ENCODE assay signal across 20 cellular contexts in the genomic region with DNA sequence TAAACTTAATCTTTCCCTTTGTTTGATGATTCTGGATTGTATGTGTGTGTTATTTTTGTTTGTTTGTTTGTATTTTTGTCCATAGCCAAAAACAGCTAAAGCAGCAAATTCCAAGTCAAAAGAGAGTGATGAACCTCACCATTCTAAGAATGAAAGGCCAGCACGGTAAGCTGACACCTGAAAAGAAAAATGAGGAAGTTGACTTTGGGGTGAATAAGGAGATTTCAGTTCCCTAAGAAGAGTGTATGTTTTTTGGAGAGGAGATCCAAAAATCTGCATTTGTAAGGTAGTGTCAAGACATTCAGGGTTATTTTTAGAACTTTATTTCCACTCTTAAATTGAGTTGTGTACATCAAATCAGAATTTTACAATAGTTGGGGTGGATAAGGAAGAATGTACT. TPM values are rescaled to one million over a fixed set of nuclear protein-coding genes. Genes with fewer than 3 reads are reported as not detected.
DNase-seq lines count a peak whose midpoint lies in the region; ATAC-seq and TF ChIP-seq lines count a peak whose summit lies in the region.
"Had no signal": no experiment of that assay in that cellular context is flagged by ENCODE, and none has a peak within 500 bp of the region (broad histone marks: within the 10 kb centered on the region; RNA-seq: fewer than 3 reads in every experiment).

No MANE protein-coding gene starts in this region.

- H4K20me1 ChIP-seq in PC-9 (ENCODE audit: insufficient read depth), result no peaks in the 10 kb centered on the region

- H3K27ac ChIP-seq in SK-N-MC (peak overlapping the region; percentile 21; the same call in 1 of the 2 replicates), PC-9 (no peak overlapping the region)
- H3K27ac ChIP-seq: body of pancreas, left lung had no signal

- ATAC-seq in HG03175 (IDR thresholded peaks at IDR 0.05; ENCODE audit: unreplicated experiment), result peak; percentile 46
- peak; percentile 34 to 65 for ATAC-seq in stimulated activated naive B cell treated with anti-CD40 and anti-IgM and Interleukin-4, amounts not matched to agents 10 μg/mL and 1 μg/mL and 100 μg/mL, for 72 hours (replicated peaks)
- ATAC-seq: activated CD8-positive, alpha-beta memory T cell treated with anti-CD3 and anti-CD28 coated beads, Interleukin-2, amount 10 ng/mL, durations not matched to agents 7 days and 5 days; body of pancreas; sciatic nerve; stimulated activated naive CD8-positive, alpha-beta T cell treated with anti-CD3 and anti-CD28 coated beads, Interleukin-15, Interleukin-2, amounts not matched to agents 100 U/mL and 50 U/mL, for 24 hours had no signal

- no peaks in the 10 kb centered on the region for H3K79me2 ChIP-seq in PC-9 (ENCODE audit: low read depth)

- H3K36me3 ChIP-seq in SK-N-MC (ENCODE audit: insufficient read depth, low read length) (peaks cover 45% of the 10 kb centered on the region), PC-9 (ENCODE audit: low read depth) (peaks cover 30% of the 10 kb centered on the region; the same call in 1 of the 2 replicates)

- CTCF ChIA-PET in PC-9 (lab: Charles Lee), result no interaction called here

- H3K9me3 ChIP-seq in SK-N-MC (ENCODE audit: low read depth, low read length), result no peaks in the 10 kb centered on the region
- H3K9me3 ChIP-seq in PC-9 (ENCODE audit: insufficient read depth, low read depth), result no peaks in the 10 kb centered on the region
- H3K9me3 ChIP-seq: body of pancreas, HAP-1, left lung had no signal

- H3K4me1 Mint-ChIP-seq in stimulated activated naive B cell treated with anti-CD40 and anti-IgM and Interleukin-4, amounts not matched to agents 10 μg/mL and 1 μg/mL and 100 μg/mL, for 72 hours, result peaks cover 16 to 38% of the 10 kb centered on the region in 2 donors
- H3K4me1 Mint-ChIP-seq: activated CD8-positive, alpha-beta memory T cell treated with anti-CD3 and anti-CD28 coated beads, Interleukin-2, amount 10 ng/mL, durations not matched to agents 7 days and 5 days had no signal

- no peak overlapping the region for H2AFZ ChIP-seq in PC-9

- DNase-seq in NOMO-1 treated with DMSO at 0.1 percent for 48 hours (lab: John Stamatoyannopoulos, UW; ENCODE audit: unreplicated experiment) (peak; percentile 11), NOMO-1 treated with dmso at 0.1 percent for 144 hours (lab: John Stamatoyannopoulos, UW; ENCODE audit: unreplicated experiment) (no peak), SK-N-MC (ENCODE audit: low read depth, low spot score) (no peak), occipital lobe (lab: John Stamatoyannopoulos, UW) (no peak), PC-9 (no peak), NK-92 (lab: John Stamatoyannopoulos, UW; ENCODE audit: unreplicated experiment) (no peak)
- no peak for DNase-seq in stimulated activated naive B cell treated with anti-CD40 and anti-IgM and Interleukin-4, amounts not matched to agents 10 μg/mL and 1 μg/mL and 100 μg/mL, for 72 hours
- DNase-seq: activated CD8-positive, alpha-beta memory T cell treated with anti-CD3 and anti-CD28 coated beads, Interleukin-2, amount 10 ng/mL, durations not matched to agents 7 days and 5 days; activated naive CD4-positive, alpha-beta T cell; body of pancreas; CD4-positive, CD25-positive, alpha-beta regulatory T cell; left lung; NCI-H1092; stimulated activated naive CD8-positive, alpha-beta T cell treated with anti-CD3 and anti-CD28 coated beads, Interleukin-15, Interleukin-2, amounts not matched to agents 100 U/mL and 50 U/mL, for 24 hours had no signal

- no TSS peak for BruUV-seq in PC-9 (replicated peaks; lab: Mats Ljungman, UMichigan)

- no peaks in the 10 kb centered on the region for H3K9me2 ChIP-seq in PC-9 (ENCODE audit: insufficient read depth)

- no peak overlapping the region for H3K27ac Mint-ChIP-seq in stimulated activated naive B cell treated with anti-CD40 and anti-IgM and Interleukin-4, amounts not matched to agents 10 μg/mL and 1 μg/mL and 100 μg/mL, for 72 hours
- H3K27ac Mint-ChIP-seq: activated CD8-positive, alpha-beta memory T cell treated with anti-CD3 and anti-CD28 coated beads, Interleukin-2, amount 10 ng/mL, durations not matched to agents 7 days and 5 days; CD4-positive, CD25-positive, alpha-beta regulatory T cell had no signal

- no peaks in the 10 kb centered on the region for H3K9me3 Mint-ChIP-seq in stimulated activated naive B cell treated with anti-CD40 and anti-IgM and Interleukin-4, amounts not matched to agents 10 μg/mL and 1 μg/mL and 100 μg/mL, for 72 hours
- H3K9me3 Mint-ChIP-seq: neural crest cell had no signal

- TF ChIP-seq CTCF in PC-9 (conservative IDR thresholded peaks at IDR 0.05), result no peak

- H3K4me2 ChIP-seq in PC-9, result no peak overlapping the region

- H3K36me3 Mint-ChIP-seq in stimulated activated naive B cell treated with anti-CD40 and anti-IgM and Interleukin-4, amounts not matched to agents 10 μg/mL and 1 μg/mL and 100 μg/mL, for 72 hours, result peaks cover 29 to 44% of the 10 kb centered on the region in 2 donors

- no peaks in the 10 kb centered on the region for H3K27me3 Mint-ChIP-seq in stimulated activated naive B cell treated with anti-CD40 and anti-IgM and Interleukin-4, amounts not matched to agents 10 μg/mL and 1 μg/mL and 100 μg/mL, for 72 hours
- H3K27me3 Mint-ChIP-seq: activated CD8-positive, alpha-beta memory T cell treated with anti-CD3 and anti-CD28 coated beads, Interleukin-2, amount 10 ng/mL, durations not matched to agents 7 days and 5 days; CD4-positive, CD25-positive, alpha-beta regulatory T cell had no signal

- no peaks in the 10 kb centered on the region for H3K27me3 ChIP-seq in PC-9 (ENCODE audit: insufficient read depth, low read depth)
- H3K27me3 ChIP-seq: body of pancreas, left lung had no signal

- no peak overlapping the region for H3K9ac ChIP-seq in SK-N-MC (ENCODE audit: insufficient read length)

- H3F3A ChIP-seq in PC-9 (ENCODE audit: insufficient read depth, low read depth), result no peaks in the 10 kb centered on the region

- H3K4me1 ChIP-seq in PC-9 (replicated peaks; ENCODE audit: insufficient read depth), result no peaks in the 10 kb centered on the region
- H3K4me1 ChIP-seq: body of pancreas had no signal

- intact Hi-C loops in PC-9 (cut with micrococcal nuclease; ENCODE audit: unreplicated experiment), result loop anchor here (10.0 kb wide), 1 partner anchor 678 kb away; no protein-coding TSS in a partner anchor

- POLR2A ChIA-PET in PC-9 (lab: Charles Lee; ENCODE audit: unreplicated experiment), result interaction anchor here (0.6 to 0.7 kb wide), 3 partner anchors 54 to 1482 kb away, joined by 4 to 7 read pairs (median 4); a partner anchor contains a TSS

- H3K4me3 ChIP-seq in SK-N-MC, result no peak overlapping the region
- no peak overlapping the region for H3K4me3 ChIP-seq in PC-9
- H3K4me3 ChIP-seq: body of pancreas, HAP-1, left lung had no signal

- H3K4me3 Mint-ChIP-seq in stimulated activated naive B cell treated with anti-CD40 and anti-IgM and Interleukin-4, amounts not matched to agents 10 μg/mL and 1 μg/mL and 100 μg/mL, for 72 hours, result no peak overlapping the region
- H3K4me3 Mint-ChIP-seq: activated CD8-positive, alpha-beta memory T cell treated with anti-CD3 and anti-CD28 coated beads, Interleukin-2, amount 10 ng/mL, durations not matched to agents 7 days and 5 days; CD4-positive, CD25-positive, alpha-beta regulatory T cell; neural crest cell had no signal

RNA-seq across cellular contexts. Expression of a gene that starts 52.3 kb away (rescaled TPM):
- 1.6 TPM for total RNA-seq in occipital lobe
- total RNA-seq in PC-9 (2021), result 1.1 TPM in 2 replicates
- total RNA-seq: A172; activated CD8-positive, alpha-beta memory T cell treated with anti-CD3 and anti-CD28 coated beads, Interleukin-2, amount 10 ng/mL, durations not matched to agents 7 days and 5 days; body of pancreas; CD4-positive, CD25-positive, alpha-beta regulatory T cell; Daoy had no signal

RNA-seq across cellular contexts. Expression of a gene that starts 53.5 kb away (rescaled TPM):
- total RNA-seq in occipital lobe (115 TPM), PC-9 (2021) (106 and 118 TPM in 2 replicates)
